ENCODE assay signal across 1 cellular context in genomic region chr7:112207106-112207592, GRCh38.
TF ChIP-seq lines count a peak whose summit lies in the region.

No MANE protein-coding gene starts in this region.

TF ChIP-seq in GM23338, 12 proteins besides CTCF, POLR2A, EP300 and RAD21 (continued from another document):
- TF ChIP-seq ZNF462 (CRISPR knock-in tag; IDR thresholded peaks at IDR 0.05) (no peak), ETS1 (IDR thresholded peaks at IDR 0.05) (no peak), EZH2phosphoT487 (IDR thresholded peaks at IDR 0.05; ENCODE audit: unreplicated experiment) (no peak), EZH2 (IDR thresholded peaks at IDR 0.05; ENCODE audit: low read depth, unreplicated experiment) (no peak), ZNF331 (CRISPR knock-in tag; IDR thresholded peaks at IDR 0.05; ENCODE audit: low read depth) (no peak), POLR2AphosphoS5 (IDR thresholded peaks at IDR 0.05; ENCODE audit: low read depth) (no peak), ZNF114 (CRISPR knock-in tag; IDR thresholded peaks at IDR 0.05) (no peak), NANOG (IDR thresholded peaks at IDR 0.05; ENCODE audit: borderline replicate concordance) (no peak)
